Comparison of ENCODE assay signal across 19 cellular contexts in the genomic region with DNA sequence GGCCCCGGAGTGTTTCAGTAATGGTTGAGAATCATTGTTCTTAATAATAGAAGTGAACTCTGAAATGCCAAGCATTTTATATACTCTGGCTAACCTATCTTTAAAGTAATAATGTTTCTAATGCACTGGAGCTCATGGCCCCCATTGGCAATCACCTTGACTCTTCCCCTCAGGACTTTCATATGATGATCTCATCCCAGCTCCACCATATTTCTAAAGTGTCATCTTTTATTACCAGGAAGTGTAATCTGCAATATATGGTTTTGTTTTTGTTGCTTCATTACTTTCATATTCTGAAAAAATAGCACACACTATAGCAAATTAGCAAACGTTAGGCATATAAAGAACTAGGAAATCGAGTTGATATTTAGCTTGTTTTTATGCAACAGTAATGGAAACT.
A peak's percentile ranks its signal among the peaks of the same experiment; 100 is the strongest.
DNase-seq lines count a peak whose midpoint lies in the region; TF ChIP-seq lines count a peak whose summit lies in the region.
"Had no signal": no experiment of that assay in that cellular context is flagged by ENCODE, and none has a peak within 500 bp of the region (broad histone marks: within the 10 kb centered on the region; RNA-seq: fewer than 3 reads in every experiment).

No MANE protein-coding gene starts in this region.

- peak overlapping the region; percentile 15 for H3K27ac Mint-ChIP-seq in glutamatergic neuron (ENCODE audit: unreplicated experiment)
- H3K27ac Mint-ChIP-seq: CD14-positive monocyte had no signal

- peaks cover 13% of the 10 kb centered on the region for H3K27me3 Mint-ChIP-seq in glutamatergic neuron (ENCODE audit: unreplicated experiment)

- peaks cover 29% of the 10 kb centered on the region for H3K4me1 Mint-ChIP-seq in glutamatergic neuron (ENCODE audit: low read depth, unreplicated experiment)

- H3K36me3 Mint-ChIP-seq in glutamatergic neuron (ENCODE audit: unreplicated experiment), result no peaks in the 10 kb centered on the region

- H3K9me3 Mint-ChIP-seq in glutamatergic neuron (ENCODE audit: unreplicated experiment), result peaks cover 16% of the 10 kb centered on the region

- DNase-seq in NOMO-1 (lab: John Stamatoyannopoulos, UW; ENCODE audit: unreplicated experiment in 2 of 2), result peak; percentile 16 to 49
- DNase-seq in NOMO-1 treated with dmso at 0.1 percent for 144 hours (lab: John Stamatoyannopoulos, UW; ENCODE audit: unreplicated experiment), result no peak
- DNase-seq in NOMO-1 treated with DMSO at 0.1 percent for 48 hours (lab: John Stamatoyannopoulos, UW; ENCODE audit: unreplicated experiment), result peak; percentile 70
- DNase-seq in glutamatergic neuron, result no peak
- no peak for DNase-seq in NCI-H1092 (lab: John Stamatoyannopoulos, UW)
- no peak for DNase-seq in NCI-H2196 treated with DMSO at 0.1 percent for 48 hours (lab: John Stamatoyannopoulos, UW; ENCODE audit: unreplicated experiment)
- no peak for DNase-seq in stimulated activated naive CD4-positive, alpha-beta T cell treated with Interleukin-2 at 50 U/mL for 16 hours (lab: John Stamatoyannopoulos, UW)
- DNase-seq: BE2C, Calu3, GOT3, HCEC 1CT, IMR-90, NCI-H2029, NCI-H446 treated with DMSO at 0.1 percent for 48 hours, NCI-H526, SIG-M5, SK-N-SH, SW 1271 had no signal

- H3K4me3 Mint-ChIP-seq in glutamatergic neuron (ENCODE audit: unreplicated experiment), result no peak overlapping the region
- H3K4me3 Mint-ChIP-seq: CD14-positive monocyte had no signal

- TF ChIP-seq CTCF in glutamatergic neuron (IDR thresholded peaks at IDR 0.05; ENCODE audit: partially characterized antibody, unreplicated experiment), result no peak

Comparison
In these comparisons a context has a peak if more than half of its experiments do, and no peak if none do; other contexts are left out.
1. DNase-seq: peak in NOMO-1 (2 of 2) and NOMO-1 treated with DMSO at 0.1 percent for 48 hours (single experiment); none in NOMO-1 treated with dmso at 0.1 percent for 144 hours (single experiment), glutamatergic neuron (single experiment), NCI-H1092 (single experiment), NCI-H2196 treated with DMSO at 0.1 percent for 48 hours (single experiment) and stimulated activated naive CD4-positive, alpha-beta T cell treated with Interleukin-2 at 50 U/mL for 16 hours (single experiment).